In the genomic region with DNA sequence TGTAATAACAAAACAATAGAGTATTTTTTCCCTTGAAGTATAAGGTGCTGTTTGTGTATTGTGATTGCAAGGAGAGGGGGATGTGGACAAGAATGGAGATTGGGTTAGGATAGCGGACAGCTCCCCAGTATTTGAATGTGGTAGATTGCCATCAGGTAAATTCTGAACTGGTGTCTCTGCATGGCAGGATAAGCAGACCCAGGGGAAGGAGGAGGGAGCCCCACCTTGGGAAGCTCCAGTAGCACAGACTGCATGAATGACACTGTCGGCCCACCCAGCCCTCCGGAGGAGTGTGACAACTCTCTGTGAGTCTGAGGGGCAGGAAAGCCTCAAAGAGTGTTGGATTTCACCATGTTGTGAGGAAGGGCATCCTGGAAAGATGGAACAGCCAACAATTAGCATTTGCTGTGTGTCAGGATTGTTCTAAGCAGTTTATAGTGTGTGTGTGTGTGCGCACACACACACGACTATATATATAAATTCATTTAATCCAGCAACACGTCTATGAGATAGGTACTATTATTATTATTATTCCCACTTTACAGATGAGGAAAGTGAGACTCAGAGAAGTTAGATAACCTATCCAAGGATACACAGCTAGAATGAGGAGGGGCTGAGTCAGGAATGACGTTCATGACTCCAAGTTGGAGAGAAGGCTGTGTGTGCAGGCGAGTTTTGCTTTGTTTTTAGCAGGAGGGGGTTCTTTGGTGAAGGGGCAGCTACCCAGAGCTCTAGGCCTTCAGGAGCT, we compare ENCODE assay signal across 1 cellular context.
TF ChIP-seq lines count a peak whose summit lies in the region.

No MANE protein-coding gene starts in this region.

TF ChIP-seq in GM23338, 12 proteins besides CTCF, POLR2A, EP300 and RAD21 (continued from another document):
- TF ChIP-seq, protein P1, sequence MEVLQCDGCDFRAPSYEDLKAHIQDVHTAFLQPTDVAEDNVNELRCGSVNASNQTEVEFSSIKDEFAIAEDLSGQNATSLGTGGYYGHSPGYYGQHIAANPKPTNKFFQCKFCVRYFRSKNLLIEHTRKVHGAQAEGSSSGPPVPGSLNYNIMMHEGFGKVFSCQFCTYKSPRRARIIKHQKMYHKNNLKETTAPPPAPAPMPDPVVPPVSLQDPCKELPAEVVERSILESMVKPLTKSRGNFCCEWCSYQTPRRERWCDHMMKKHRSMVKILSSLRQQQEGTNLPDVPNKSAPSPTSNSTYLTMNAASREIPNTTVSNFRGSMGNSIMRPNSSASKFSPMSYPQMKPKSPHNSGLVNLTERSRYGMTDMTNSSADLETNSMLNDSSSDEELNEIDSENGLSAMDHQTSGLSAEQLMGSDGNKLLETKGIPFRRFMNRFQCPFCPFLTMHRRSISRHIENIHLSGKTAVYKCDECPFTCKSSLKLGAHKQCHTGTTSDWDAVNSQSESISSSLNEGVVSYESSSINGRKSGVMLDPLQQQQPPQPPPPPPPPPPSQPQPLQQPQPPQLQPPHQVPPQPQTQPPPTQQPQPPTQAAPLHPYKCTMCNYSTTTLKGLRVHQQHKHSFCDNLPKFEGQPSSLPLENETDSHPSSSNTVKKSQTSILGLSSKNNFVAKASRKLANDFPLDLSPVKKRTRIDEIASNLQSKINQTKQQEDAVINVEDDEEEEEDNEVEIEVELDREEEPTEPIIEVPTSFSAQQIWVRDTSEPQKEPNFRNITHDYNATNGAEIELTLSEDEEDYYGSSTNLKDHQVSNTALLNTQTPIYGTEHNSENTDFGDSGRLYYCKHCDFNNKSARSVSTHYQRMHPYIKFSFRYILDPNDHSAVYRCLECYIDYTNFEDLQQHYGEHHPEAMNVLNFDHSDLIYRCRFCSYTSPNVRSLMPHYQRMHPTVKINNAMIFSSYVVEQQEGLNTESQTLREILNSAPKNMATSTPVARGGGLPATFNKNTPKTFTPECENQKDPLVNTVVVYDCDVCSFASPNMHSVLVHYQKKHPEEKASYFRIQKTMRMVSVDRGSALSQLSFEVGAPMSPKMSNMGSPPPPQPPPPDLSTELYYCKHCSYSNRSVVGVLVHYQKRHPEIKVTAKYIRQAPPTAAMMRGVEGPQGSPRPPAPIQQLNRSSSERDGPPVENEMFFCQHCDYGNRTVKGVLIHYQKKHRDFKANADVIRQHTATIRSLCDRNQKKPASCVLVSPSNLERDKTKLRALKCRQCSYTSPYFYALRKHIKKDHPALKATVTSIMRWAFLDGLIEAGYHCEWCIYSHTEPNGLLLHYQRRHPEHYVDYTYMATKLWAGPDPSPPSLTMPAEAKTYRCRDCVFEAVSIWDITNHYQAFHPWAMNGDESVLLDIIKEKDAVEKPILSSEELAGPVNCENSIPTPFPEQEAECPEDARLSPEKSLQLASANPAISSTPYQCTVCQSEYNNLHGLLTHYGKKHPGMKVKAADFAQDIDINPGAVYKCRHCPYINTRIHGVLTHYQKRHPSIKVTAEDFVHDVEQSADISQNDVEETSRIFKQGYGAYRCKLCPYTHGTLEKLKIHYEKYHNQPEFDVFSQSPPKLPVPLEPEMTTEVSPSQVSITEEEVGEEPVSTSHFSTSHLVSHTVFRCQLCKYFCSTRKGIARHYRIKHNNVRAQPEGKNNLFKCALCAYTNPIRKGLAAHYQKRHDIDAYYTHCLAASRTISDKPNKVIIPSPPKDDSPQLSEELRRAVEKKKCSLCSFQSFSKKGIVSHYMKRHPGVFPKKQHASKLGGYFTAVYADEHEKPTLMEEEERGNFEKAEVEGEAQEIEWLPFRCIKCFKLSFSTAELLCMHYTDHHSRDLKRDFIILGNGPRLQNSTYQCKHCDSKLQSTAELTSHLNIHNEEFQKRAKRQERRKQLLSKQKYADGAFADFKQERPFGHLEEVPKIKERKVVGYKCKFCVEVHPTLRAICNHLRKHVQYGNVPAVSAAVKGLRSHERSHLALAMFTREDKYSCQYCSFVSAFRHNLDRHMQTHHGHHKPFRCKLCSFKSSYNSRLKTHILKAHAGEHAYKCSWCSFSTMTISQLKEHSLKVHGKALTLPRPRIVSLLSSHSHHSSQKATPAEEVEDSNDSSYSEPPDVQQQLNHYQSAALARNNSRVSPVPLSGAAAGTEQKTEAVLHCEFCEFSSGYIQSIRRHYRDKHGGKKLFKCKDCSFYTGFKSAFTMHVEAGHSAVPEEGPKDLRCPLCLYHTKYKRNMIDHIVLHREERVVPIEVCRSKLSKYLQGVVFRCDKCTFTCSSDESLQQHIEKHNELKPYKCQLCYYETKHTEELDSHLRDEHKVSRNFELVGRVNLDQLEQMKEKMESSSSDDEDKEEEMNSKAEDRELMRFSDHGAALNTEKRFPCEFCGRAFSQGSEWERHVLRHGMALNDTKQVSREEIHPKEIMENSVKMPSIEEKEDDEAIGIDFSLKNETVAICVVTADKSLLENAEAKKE (CRISPR knock-in tag; IDR thresholded peaks at IDR 0.05), result no peak
- TF ChIP-seq ZNF114 (CRISPR knock-in tag; IDR thresholded peaks at IDR 0.05), result no peak
- TF ChIP-seq POLR2AphosphoS5 (IDR thresholded peaks at IDR 0.05; ENCODE audit: low read depth), result no peak
